Comparison of ENCODE assay signal across 1 cellular context in genomic region chr3:16132190-16132589, GRCh38.
TF ChIP-seq lines count a peak whose summit lies in the region.

No MANE protein-coding gene starts in this region.

TF ChIP-seq in WTC11, 78 proteins besides CTCF, POLR2A, EP300 and RAD21 (continued from another document):
- TF ChIP-seq ZSCAN18 (CRISPR knock-in tag; IDR thresholded peaks at IDR 0.05) (no peak), FOXP4 (CRISPR knock-in tag; IDR thresholded peaks at IDR 0.05) (no peak), JUN (CRISPR knock-in tag; IDR thresholded peaks at IDR 0.05) (no peak), SOX15 (CRISPR knock-in tag; IDR thresholded peaks at IDR 0.05) (no peak), ZNF416 (CRISPR knock-in tag; IDR thresholded peaks at IDR 0.05) (no peak), OVOL2 (CRISPR knock-in tag; IDR thresholded peaks at IDR 0.05; ENCODE audit: borderline replicate concordance) (no peak), NFATC4 (CRISPR knock-in tag; IDR thresholded peaks at IDR 0.05) (no peak), SMAD4 (CRISPR knock-in tag; IDR thresholded peaks at IDR 0.05) (no peak), ZNF121 (CRISPR knock-in tag; IDR thresholded peaks at IDR 0.05) (peak; percentile 55; the same call in 1 of the 2 replicates), ZNF396 (CRISPR knock-in tag; IDR thresholded peaks at IDR 0.05; ENCODE audit: borderline replicate concordance) (no peak), ZNF138 (CRISPR knock-in tag; conservative IDR thresholded peaks at IDR 0.05) (no peak)
- TF ChIP-seq, protein P1, sequence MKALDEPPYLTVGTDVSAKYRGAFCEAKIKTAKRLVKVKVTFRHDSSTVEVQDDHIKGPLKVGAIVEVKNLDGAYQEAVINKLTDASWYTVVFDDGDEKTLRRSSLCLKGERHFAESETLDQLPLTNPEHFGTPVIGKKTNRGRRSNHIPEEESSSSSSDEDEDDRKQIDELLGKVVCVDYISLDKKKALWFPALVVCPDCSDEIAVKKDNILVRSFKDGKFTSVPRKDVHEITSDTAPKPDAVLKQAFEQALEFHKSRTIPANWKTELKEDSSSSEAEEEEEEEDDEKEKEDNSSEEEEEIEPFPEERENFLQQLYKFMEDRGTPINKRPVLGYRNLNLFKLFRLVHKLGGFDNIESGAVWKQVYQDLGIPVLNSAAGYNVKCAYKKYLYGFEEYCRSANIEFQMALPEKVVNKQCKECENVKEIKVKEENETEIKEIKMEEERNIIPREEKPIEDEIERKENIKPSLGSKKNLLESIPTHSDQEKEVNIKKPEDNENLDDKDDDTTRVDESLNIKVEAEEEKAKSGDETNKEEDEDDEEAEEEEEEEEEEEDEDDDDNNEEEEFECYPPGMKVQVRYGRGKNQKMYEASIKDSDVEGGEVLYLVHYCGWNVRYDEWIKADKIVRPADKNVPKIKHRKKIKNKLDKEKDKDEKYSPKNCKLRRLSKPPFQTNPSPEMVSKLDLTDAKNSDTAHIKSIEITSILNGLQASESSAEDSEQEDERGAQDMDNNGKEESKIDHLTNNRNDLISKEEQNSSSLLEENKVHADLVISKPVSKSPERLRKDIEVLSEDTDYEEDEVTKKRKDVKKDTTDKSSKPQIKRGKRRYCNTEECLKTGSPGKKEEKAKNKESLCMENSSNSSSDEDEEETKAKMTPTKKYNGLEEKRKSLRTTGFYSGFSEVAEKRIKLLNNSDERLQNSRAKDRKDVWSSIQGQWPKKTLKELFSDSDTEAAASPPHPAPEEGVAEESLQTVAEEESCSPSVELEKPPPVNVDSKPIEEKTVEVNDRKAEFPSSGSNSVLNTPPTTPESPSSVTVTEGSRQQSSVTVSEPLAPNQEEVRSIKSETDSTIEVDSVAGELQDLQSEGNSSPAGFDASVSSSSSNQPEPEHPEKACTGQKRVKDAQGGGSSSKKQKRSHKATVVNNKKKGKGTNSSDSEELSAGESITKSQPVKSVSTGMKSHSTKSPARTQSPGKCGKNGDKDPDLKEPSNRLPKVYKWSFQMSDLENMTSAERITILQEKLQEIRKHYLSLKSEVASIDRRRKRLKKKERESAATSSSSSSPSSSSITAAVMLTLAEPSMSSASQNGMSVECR (CRISPR knock-in tag; IDR thresholded peaks at IDR 0.05; ENCODE audit: borderline replicate concordance): no peak
- TF ChIP-seq, protein P2, sequence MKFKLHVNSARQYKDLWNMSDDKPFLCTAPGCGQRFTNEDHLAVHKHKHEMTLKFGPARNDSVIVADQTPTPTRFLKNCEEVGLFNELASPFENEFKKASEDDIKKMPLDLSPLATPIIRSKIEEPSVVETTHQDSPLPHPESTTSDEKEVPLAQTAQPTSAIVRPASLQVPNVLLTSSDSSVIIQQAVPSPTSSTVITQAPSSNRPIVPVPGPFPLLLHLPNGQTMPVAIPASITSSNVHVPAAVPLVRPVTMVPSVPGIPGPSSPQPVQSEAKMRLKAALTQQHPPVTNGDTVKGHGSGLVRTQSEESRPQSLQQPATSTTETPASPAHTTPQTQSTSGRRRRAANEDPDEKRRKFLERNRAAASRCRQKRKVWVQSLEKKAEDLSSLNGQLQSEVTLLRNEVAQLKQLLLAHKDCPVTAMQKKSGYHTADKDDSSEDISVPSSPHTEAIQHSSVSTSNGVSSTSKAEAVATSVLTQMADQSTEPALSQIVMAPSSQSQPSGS (CRISPR knock-in tag; IDR thresholded peaks at IDR 0.05; ENCODE audit: borderline replicate concordance, low read depth): no peak
